Comparison of ENCODE assay signal across 1 cellular context in genomic region chr9:18829858-18830257, GRCh38.
TF ChIP-seq lines count a peak whose summit lies in the region.

No MANE protein-coding gene starts in this region.

TF ChIP-seq in IMR-90, 13 proteins besides CTCF, POLR2A, EP300 and RAD21:
- no peak for TF ChIP-seq MXI1 (IDR thresholded peaks at IDR 0.05; ENCODE audit: borderline replicate concordance, low read depth, low read length)
